Comparison of ENCODE assay signal across 21 cellular contexts in the genomic region with DNA sequence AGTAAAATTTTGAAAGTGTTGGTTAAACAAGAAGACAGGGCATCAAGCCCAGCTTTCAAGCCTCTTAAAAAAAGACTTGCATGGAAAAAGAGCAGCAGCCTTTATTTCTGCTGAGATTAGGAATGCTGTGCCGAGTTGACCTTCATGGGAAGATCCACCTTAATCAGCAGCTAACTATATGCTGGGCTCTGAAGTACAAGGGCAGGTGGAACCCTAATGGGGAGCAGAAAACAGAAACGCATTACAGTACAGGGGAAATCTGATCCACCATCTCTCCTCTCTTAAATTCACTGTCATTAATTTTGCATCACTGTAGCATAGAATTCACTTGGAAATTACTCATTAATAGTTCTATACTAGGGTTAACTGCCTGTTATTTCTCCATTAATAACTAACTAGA.
DNase-seq lines count a peak whose midpoint lies in the region; ATAC-seq, FAIRE-seq and TF ChIP-seq lines count a peak whose summit lies in the region.
"Had no signal": no experiment of that assay in that cellular context is flagged by ENCODE, and none has a peak within 500 bp of the region (broad histone marks: within the 10 kb centered on the region; RNA-seq: fewer than 3 reads in every experiment).

No MANE protein-coding gene starts in this region.

- H3K4me3 ChIP-seq in HepG2 (replicated peaks in 1 of 3; ENCODE audit: insufficient read depth in 1 of 3, low read depth in 2 of 3, low read length in 3 of 3) (no peak overlapping the region), right lobe of liver (no peak overlapping the region), colonic mucosa (no peak overlapping the region), esophagus muscularis mucosa (no peak overlapping the region)
- H3K4me3 ChIP-seq: dorsolateral prefrontal cortex, SK-N-MC, upper lobe of right lung had no signal

- DNase-seq in HepG2 (ENCODE audit: low spot score) (no peak), right lobe of liver (no peak), colonic mucosa (no peak), esophagus muscularis mucosa (ENCODE audit: extremely low spot score) (no peak), SIG-M5 treated with dmso at 0.1 percent for 504 hours (lab: John Stamatoyannopoulos, UW; ENCODE audit: unreplicated experiment) (no peak), NCI-H1092 treated with DMSO at 0.1 percent for 48 hours (lab: John Stamatoyannopoulos, UW) (no peak), dedifferentiated amniotic fluid mesenchymal stem cell (ENCODE audit: extremely low spot score) (no peak)
- DNase-seq: activated CD4-positive, CD25-positive, alpha-beta regulatory T cell treated with anti-CD3 and anti-CD28 coated beads, Interleukin-2, amount 50 U/mL, for 72 hours; activated CD8-positive, alpha-beta memory T cell treated with anti-CD3 and anti-CD28 coated beads for 24 hours; activated T-cell treated with anti-CD3 and anti-CD28 coated beads, Interleukin-2, amount 50 U/mL, for 72 hours; CD8-positive, alpha-beta memory T cell; DND-41; dorsolateral prefrontal cortex; NCI-H524 treated with DMSO at 0.1 percent for 48 hours; stimulated activated naive B cell treated with anti-CD40 and anti-IgM and Interleukin-4, amounts not matched to agents 10 μg/mL and 1 μg/mL and 100 μg/mL, for 72 hours; upper lobe of right lung had no signal

- POLR2A ChIA-PET in HepG2 (lab: Yijun Ruan, JAX): no interaction called here

- WGBS in HepG2 (ENCODE audit: low lambda C conversion rate): 98% methylated on average over 2 of the region's 2 CpGs
- 67% methylated on average over 2 of the region's 2 CpGs for WGBS in right lobe of liver (ENCODE audit: insufficient coverage, low coverage, low lambda C conversion rate, missing lambda C conversion rate)
- WGBS in esophagus muscularis mucosa: 71% methylated on average over 2 of the region's 2 CpGs

- H3K4me2 ChIP-seq in HepG2 (ENCODE audit: low read depth, low read length): no peak overlapping the region

- CTCF ChIA-PET in HepG2 (lab: Yijun Ruan, JAX; ENCODE audit: low intra/inter-chr PET ratio, low total read pairs): no interaction called here

- peaks cover 50 to 91% of the 10 kb centered on the region in 2 experiments for H3K36me3 ChIP-seq in HepG2 (replicated peaks in 1 of 2; ENCODE audit: control insufficient read depth in 1 of 2, insufficient read depth in 2 of 2, low read length in 2 of 2)
- H3K36me3 ChIP-seq in right lobe of liver: peaks cover 0 to 38% (median 26%) of the 10 kb centered on the region in 4 donors
- H3K36me3 ChIP-seq in colonic mucosa: no peaks in the 10 kb centered on the region
- H3K36me3 ChIP-seq in esophagus muscularis mucosa: peaks cover 7 to 40% (median 26%) of the 10 kb centered on the region in 4 donors

- H3K9me3 ChIP-seq in HepG2 (ENCODE audit: low read length) (no peaks in the 10 kb centered on the region), right lobe of liver (no peaks in the 10 kb centered on the region), colonic mucosa (no peaks in the 10 kb centered on the region), esophagus muscularis mucosa (no peaks in the 10 kb centered on the region)
- H3K9me3 ChIP-seq: upper lobe of right lung had no signal

- ATAC-seq in HepG2: no peak
- no peak for ATAC-seq in right lobe of liver
- ATAC-seq: activated T-cell treated with anti-CD3 and anti-CD28 coated beads, Interleukin-2, amount 50 U/mL, for 72 hours; stimulated activated naive B cell treated with anti-CD40 and anti-IgM and Interleukin-4, amounts not matched to agents 10 μg/mL and 1 μg/mL and 100 μg/mL, for 72 hours had no signal

- H3K27ac ChIP-seq in HepG2 (ENCODE audit: extremely low read length, insufficient read depth, low read length) (peak overlapping the region; percentile 6), right lobe of liver (no peak overlapping the region), colonic mucosa (peak overlapping the region; percentile 59), esophagus muscularis mucosa (replicated peaks in 1 of 4) (peak overlapping the region in 2 of 4 donors; percentile 19 to 68)
- H3K27ac ChIP-seq: dorsolateral prefrontal cortex, SK-N-MC, upper lobe of right lung had no signal

- no peak for TF ChIP-seq RAD21 in HepG2 (CRISPR knock-in tag; IDR thresholded peaks at IDR 0.05)

- TF ChIP-seq POLR2A in HepG2 (IDR thresholded peaks at IDR 0.05; ENCODE audit: insufficient read depth in 1 of 2, low read depth in 2 of 2, low read length in 2 of 2) (no peak), right lobe of liver (IDR thresholded peaks at IDR 0.05) (no peak), esophagus muscularis mucosa (IDR thresholded peaks at IDR 0.05; ENCODE audit: low read depth) (no peak)

- H3K79me2 ChIP-seq in HepG2 (ENCODE audit: insufficient read depth, low read length): peaks cover 3% of the 10 kb centered on the region

- no peak overlapping the region for H3K4me3 Mint-ChIP-seq in nephron
- H3K4me3 Mint-ChIP-seq: activated T-cell treated with anti-CD3 and anti-CD28 coated beads, Interleukin-2, amount 50 U/mL, for 72 hours; brain; CD8-positive, alpha-beta memory T cell; neural crest cell; stimulated activated naive B cell treated with anti-CD40 and anti-IgM and Interleukin-4, amounts not matched to agents 10 μg/mL and 1 μg/mL and 100 μg/mL, for 72 hours had no signal

- H3K9ac ChIP-seq in HepG2 (ENCODE audit: insufficient read depth, low read depth, low read length) (no peak overlapping the region), colonic mucosa (ENCODE audit: low read depth in 2 of 2, low read length in 2 of 2) (no peak overlapping the region)

- 0 out of 2 replicates have a peak, but pooled peaks cover 5% of the 10 kb centered on the region for H3K4me1 ChIP-seq in HepG2 (ENCODE audit: insufficient read depth, low read length)
- no peaks in the 10 kb centered on the region for H3K4me1 ChIP-seq in right lobe of liver
- peaks cover 12% of the 10 kb centered on the region for H3K4me1 ChIP-seq in colonic mucosa
- H3K4me1 ChIP-seq in esophagus muscularis mucosa: peaks cover 46 to 78% (median 77%) of the 10 kb centered on the region in 4 donors

- intact Hi-C loops in HepG2 (cut with micrococcal nuclease; ENCODE audit: unreplicated experiment) (no loop called here), right lobe of liver (cut with DNase I) (no loop called here), colonic mucosa (cut with DNase I) (loop anchor here (10.0 kb wide), 1 partner anchor 280 kb away; the partner anchor contains the start of gene FNDC3B), esophagus muscularis mucosa (cut with DNase I) (no loop called here)

- BruUV-seq in HepG2 (replicated peaks; lab: Mats Ljungman, UMichigan): no TSS peak

- peaks cover 68% of the 10 kb centered on the region for H3K4me1 Mint-ChIP-seq in nephron
- H3K4me1 Mint-ChIP-seq: CD8-positive, alpha-beta memory T cell had no signal

- H3K9me3 Mint-ChIP-seq in nephron: no peaks in the 10 kb centered on the region
- H3K9me3 Mint-ChIP-seq: activated naive CD4-positive, alpha-beta T cell treated with anti-CD3 and anti-CD28 coated beads, Interleukin-2, amount 50 U/mL, for 72 hours; activated T-cell treated with anti-CD3 and anti-CD28 coated beads, Interleukin-2, amount 50 U/mL, for 72 hours; brain; CD8-positive, alpha-beta memory T cell; neural crest cell; stimulated activated naive B cell treated with anti-CD40 and anti-IgM and Interleukin-4, amounts not matched to agents 10 μg/mL and 1 μg/mL and 100 μg/mL, for 72 hours had no signal

- FAIRE-seq in HepG2 (lab: Jason Lieb, UNC): no peak

- no peaks in the 10 kb centered on the region for H3K27me3 Mint-ChIP-seq in nephron (ENCODE audit: low read depth)
- H3K27me3 Mint-ChIP-seq: brain; stimulated activated naive B cell treated with anti-CD40 and anti-IgM and Interleukin-4, amounts not matched to agents 10 μg/mL and 1 μg/mL and 100 μg/mL, for 72 hours had no signal

- in situ Hi-C loops in HepG2 (cut with HindIII; ENCODE audit: extremely low pct_ligation_motif_present, low pct_unique_long_range_greater_than_20kb): no loop called here

- peak overlapping the region; percentile 52 to 82 (median 79) for H3K27ac Mint-ChIP-seq in nephron
- H3K27ac Mint-ChIP-seq: activated naive CD4-positive, alpha-beta T cell treated with anti-CD3 and anti-CD28 coated beads, Interleukin-2, amount 50 U/mL, for 72 hours; activated T-cell treated with anti-CD3 and anti-CD28 coated beads, Interleukin-2, amount 50 U/mL, for 72 hours; stimulated activated naive B cell treated with anti-CD40 and anti-IgM and Interleukin-4, amounts not matched to agents 10 μg/mL and 1 μg/mL and 100 μg/mL, for 72 hours had no signal

- TF ChIP-seq EP300 in HepG2 (IDR thresholded peaks at IDR 0.05; ENCODE audit: low read depth in 2 of 2, low read length in 2 of 2) (no peak), HepG2 (CRISPR knock-in tag; IDR thresholded peaks at IDR 0.05; ENCODE audit: borderline replicate concordance) (no peak), esophagus muscularis mucosa (IDR thresholded peaks at IDR 0.05) (no peak)

- no peak for TF ChIP-seq CTCF in HepG2 (CRISPR knock-in tag; IDR thresholded peaks at IDR 0.05)
- no peak for TF ChIP-seq CTCF in right lobe of liver (IDR thresholded peaks at IDR 0.05)
- TF ChIP-seq CTCF in colonic mucosa (IDR thresholded peaks at IDR 0.05): no peak
- TF ChIP-seq CTCF in nephron (IDR thresholded peaks at IDR 0.05; ENCODE audit: unreplicated experiment in 3 of 3): no peak
- no peak for TF ChIP-seq CTCF in esophagus muscularis mucosa (IDR thresholded peaks at IDR 0.05)

- H3K27me3 ChIP-seq in HepG2 (ENCODE audit: control insufficient read depth in 1 of 2, insufficient read depth in 2 of 2, low read length in 2 of 2): no peaks in the 10 kb centered on the region
- H3K27me3 ChIP-seq in right lobe of liver: no peaks in the 10 kb centered on the region
- no peaks in the 10 kb centered on the region for H3K27me3 ChIP-seq in colonic mucosa
- no peaks in the 10 kb centered on the region for H3K27me3 ChIP-seq in esophagus muscularis mucosa
- H3K27me3 ChIP-seq: dorsolateral prefrontal cortex, upper lobe of right lung had no signal

- peaks cover 61% of the 10 kb centered on the region for H4K20me1 ChIP-seq in HepG2 (ENCODE audit: insufficient read depth, low read length)

- H3K36me3 Mint-ChIP-seq in nephron (ENCODE audit: low read depth): peaks cover 82% of the 10 kb centered on the region

- H2AFZ ChIP-seq in HepG2 (ENCODE audit: low read length): no peak overlapping the region

TF ChIP-seq in HepG2, 621 proteins besides CTCF, POLR2A, EP300 and RAD21:
- TF ChIP-seq KDM1A (CRISPR knock-in tag; IDR thresholded peaks at IDR 0.05) (no peak), RBM22 (optimal IDR thresholded peaks at IDR 0.05; ENCODE audit: low read length) (peak; percentile 12), RFX5 (IDR thresholded peaks at IDR 0.05; ENCODE audit: low read depth, low read length) (no peak)
- TF ChIP-seq, protein P1, sequence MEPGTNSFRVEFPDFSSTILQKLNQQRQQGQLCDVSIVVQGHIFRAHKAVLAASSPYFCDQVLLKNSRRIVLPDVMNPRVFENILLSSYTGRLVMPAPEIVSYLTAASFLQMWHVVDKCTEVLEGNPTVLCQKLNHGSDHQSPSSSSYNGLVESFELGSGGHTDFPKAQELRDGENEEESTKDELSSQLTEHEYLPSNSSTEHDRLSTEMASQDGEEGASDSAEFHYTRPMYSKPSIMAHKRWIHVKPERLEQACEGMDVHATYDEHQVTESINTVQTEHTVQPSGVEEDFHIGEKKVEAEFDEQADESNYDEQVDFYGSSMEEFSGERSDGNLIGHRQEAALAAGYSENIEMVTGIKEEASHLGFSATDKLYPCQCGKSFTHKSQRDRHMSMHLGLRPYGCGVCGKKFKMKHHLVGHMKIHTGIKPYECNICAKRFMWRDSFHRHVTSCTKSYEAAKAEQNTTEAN (CRISPR knock-in tag; conservative IDR thresholded peaks at IDR 0.05): no peak
TF ChIP-seq in HepG2: peak in this region for 1.

Comparison
In these comparisons a context has a peak if more than half of its experiments do, and no peak if none do; other contexts are left out.
1. H3K27ac ChIP-seq: peak in HepG2 (single experiment) and colonic mucosa (single experiment); none in right lobe of liver (0 of 3).